Comparison of ENCODE assay signal across 15 cellular contexts in the genomic region with DNA sequence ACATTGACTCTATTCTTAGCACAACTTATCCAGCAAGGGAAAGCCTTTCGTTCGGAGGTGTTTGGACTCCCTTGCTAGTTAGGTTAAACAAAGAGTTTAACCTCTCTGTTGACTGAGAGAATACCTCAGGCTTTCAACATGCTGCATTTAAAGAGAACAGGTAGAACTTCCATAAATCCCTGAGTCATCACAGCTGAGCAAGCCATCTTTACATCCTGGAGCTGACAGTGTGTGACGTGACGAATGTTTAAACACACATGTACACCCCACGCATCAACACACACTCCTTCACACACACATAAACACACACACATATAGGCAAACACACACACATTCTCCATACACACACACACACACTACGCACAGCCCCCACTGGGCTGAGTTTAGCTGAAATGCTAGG.
DNase-seq lines count a peak whose midpoint lies in the region; ATAC-seq and TF ChIP-seq lines count a peak whose summit lies in the region.
"Had no signal": no experiment of that assay in that cellular context is flagged by ENCODE, and none has a peak within 500 bp of the region (broad histone marks: within the 10 kb centered on the region; RNA-seq: fewer than 3 reads in every experiment).

No MANE protein-coding gene starts in this region.

- H3K4me3 ChIP-seq in LNCaP clone FGC (ENCODE audit: low read depth, low read length) (no peak overlapping the region), epithelial cell of esophagus (ENCODE audit: low read length) (no peak overlapping the region)
- H3K4me3 ChIP-seq: BLaER1 treated with 17β-estradiol and CSF1 and Interleukin-3, amounts not matched to agents 10 nM and 100 nM had no signal

- no peak for ATAC-seq in HG03432 (IDR thresholded peaks at IDR 0.05; ENCODE audit: unreplicated experiment)

- intact Hi-C loops in head of caudate nucleus (cut with DNase I) = no loop called here

- no peak for TF ChIP-seq CTCF in 22Rv1 (IDR thresholded peaks at IDR 0.05)
- TF ChIP-seq CTCF in C4-2B (conservative IDR thresholded peaks at IDR 0.05) = no peak
- no peak for TF ChIP-seq CTCF in LNCaP clone FGC (IDR thresholded peaks at IDR 0.05; ENCODE audit: control insufficient read depth, extremely low read depth, insufficient read depth)
- TF ChIP-seq CTCF in epithelial cell of esophagus (IDR thresholded peaks at IDR 0.05; ENCODE audit: insufficient read depth, low read depth, low read length, missing control alignments) = no peak

- H3K27ac ChIP-seq in 22Rv1 (peak overlapping the region; percentile 41), C4-2B (peak overlapping the region; percentile 41)
- H3K27ac ChIP-seq: BLaER1 treated with 17β-estradiol and CSF1 and Interleukin-3, amounts not matched to agents 10 nM and 100 nM had no signal

- DNase-seq in LNCaP clone FGC (ENCODE audit: low read depth) (peak; percentile 69), epithelial cell of esophagus (ENCODE audit: low read depth) (peak; percentile 25), head of caudate nucleus (no peak), NCI-H1930 (lab: John Stamatoyannopoulos, UW) (no peak), foreskin melanocyte (no peak)
- DNase-seq: CD4-positive, alpha-beta T cell; DMS79 treated with DMSO at 0.1 percent for 48 hours; EL; HCEC 1CT; HFFc6; KG1 had no signal

Comparison
In these comparisons a context has a peak if more than half of its experiments do, and no peak if none do; other contexts are left out.
1. DNase-seq: peak in LNCaP clone FGC (single experiment) and epithelial cell of esophagus (single experiment); none in head of caudate nucleus (0 of 42), NCI-H1930 (0 of 2) and foreskin melanocyte (single experiment).